Comparison of ENCODE assay signal across 8 cellular contexts in genomic region chr13:24161010-24161775, GRCh38. TPM values are rescaled to one million over a fixed set of nuclear protein-coding genes. Genes with fewer than 3 reads are reported as not detected.
DNase-seq lines count a peak whose midpoint lies in the region; ATAC-seq, FAIRE-seq and TF ChIP-seq lines count a peak whose summit lies in the region.

No MANE protein-coding gene starts in this region.

- TF ChIP-seq POLR2A in body of pancreas (IDR thresholded peaks at IDR 0.05), result peak; percentile 50 to 59 (median 56)

- H3K4me1 ChIP-seq in BE2C, result peaks cover 4% of the 10 kb centered on the region
- peaks cover 50% of the 10 kb centered on the region for H3K4me1 ChIP-seq in body of pancreas
- H3K4me1 ChIP-seq in kidney (ENCODE audit: control insufficient read depth in 1 of 2, insufficient read depth in 1 of 2, low read depth in 1 of 2, low read length in 2 of 2), result peaks cover 11 to 19% of the 10 kb centered on the region in 2 donors

- H3K9me3 ChIP-seq in BE2C, result no peaks in the 10 kb centered on the region; the same call in 1 of the 2 replicates
- H3K9me3 ChIP-seq in T-helper 17 cell (ENCODE audit: control insufficient read depth, low read length, poor library complexity, severe bottlenecking), result no peaks in the 10 kb centered on the region
- no peaks in the 10 kb centered on the region for H3K9me3 ChIP-seq in body of pancreas
- no peaks in the 10 kb centered on the region for H3K9me3 ChIP-seq in kidney (ENCODE audit: control insufficient read depth in 1 of 2, low read length in 2 of 2)

- peak overlapping the region; percentile 88 to 90 for H3K9ac ChIP-seq in kidney (ENCODE audit: low read length in 2 of 2)

- no peak for TF ChIP-seq CTCF in BE2C (IDR thresholded peaks at IDR 0.05; ENCODE audit: low read depth, low read length)
- peak in 1 of 7 experiments; percentile 13 for TF ChIP-seq CTCF in body of pancreas (IDR thresholded peaks at IDR 0.05)
- no peak for TF ChIP-seq CTCF in kidney (IDR thresholded peaks at IDR 0.05; ENCODE audit: borderline replicate concordance, extremely low read depth, insufficient read depth)

- peaks cover 17% of the 10 kb centered on the region for H3K27me3 Mint-ChIP-seq in T-helper 17 cell

- DNase-seq in BE2C, result peak; percentile 15
- DNase-seq in T-helper 17 cell, result peak; percentile 15 to 23 (median 19)
- DNase-seq in body of pancreas, result peak; percentile 75 to 85 (median 84)
- peak; percentile 86 for DNase-seq in kidney
- DNase-seq in stimulated activated CD4-positive, alpha-beta T cell treated with anti-CD3 and anti-CD28 coated beads, Interleukin-1b, Interleukin-23, amount 100 ng/mL, for 48 hours, result peak; percentile 27
- DNase-seq in H4 (ENCODE audit: low spot score), result no peak

- peaks cover 2% of the 10 kb centered on the region for H3K36me3 Mint-ChIP-seq in T-helper 17 cell (ENCODE audit: low read depth)

- H3K4me3 ChIP-seq in BE2C (ENCODE audit: low read depth, low read length) (peak overlapping the region; percentile 52), body of pancreas (peak overlapping the region; percentile 74 to 97), kidney (ENCODE audit: low read length in 2 of 2) (peak overlapping the region; percentile 80 to 82)

- FAIRE-seq in kidney (lab: Jason Lieb, UNC), result no peak

- peaks cover 35% of the 10 kb centered on the region for H3K27me3 ChIP-seq in BE2C
- no peaks in the 10 kb centered on the region for H3K27me3 ChIP-seq in body of pancreas

- H3K36me3 ChIP-seq in BE2C (no peaks in the 10 kb centered on the region; the same call in 1 of the 2 replicates), body of pancreas (replicated peaks in 1 of 2; ENCODE audit: insufficient read depth in 1 of 2, low read depth in 2 of 2) (peaks cover 0 to 2% of the 10 kb centered on the region in 2 donors), kidney (ENCODE audit: control insufficient read depth in 1 of 2, insufficient read depth in 2 of 2, low read length in 2 of 2) (peaks cover 0 to 7% of the 10 kb centered on the region in 2 donors)

- H3K27ac ChIP-seq in body of pancreas, result peak overlapping the region; percentile 97 to 100 (median 98)
- H3K27ac ChIP-seq in kidney (ENCODE audit: low read depth in 2 of 2, low read length in 2 of 2), result peak overlapping the region; percentile 87 to 93

- peak overlapping the region; percentile 91 for H3K4me3 Mint-ChIP-seq in T-helper 17 cell

- ATAC-seq in GM19372 (IDR thresholded peaks at IDR 0.05; ENCODE audit: low read depth, unreplicated experiment) (peak; percentile 40), HG03520 (IDR thresholded peaks at IDR 0.05; ENCODE audit: unreplicated experiment) (peak; percentile 26), T-helper 17 cell (peak; percentile 55), body of pancreas (peak; percentile 56)

- 0 to 1% methylated on average over 7 to 43 of the region's 43 CpGs for WGBS in body of pancreas, 2 donors

- peaks cover 9% of the 10 kb centered on the region for H3K4me1 Mint-ChIP-seq in T-helper 17 cell

- H3K27ac Mint-ChIP-seq in T-helper 17 cell, result no peak overlapping the region

- intact Hi-C loops in body of pancreas (cut with DNase I) (loop anchor here (5.0 to 10.0 kb wide), 2 partner anchors 56 to 106 kb away; no protein-coding TSS in a partner anchor), kidney (cut with DNase I) (no loop called here)

RNA-seq across cellular contexts. Expression of gene SPATA13, which starts 0.7 kb away (rescaled TPM):
- polyA plus RNA-seq in BE2C (2012; ENCODE audit: insufficient read depth, insufficient read length, low read depth), result 0.32 TPM
- 100 to 1,000 TPM; 101 to 112 TPM for total RNA-seq in T-helper 17 cell
- 100 to 1,000 TPM in 1 of 2 donors, 10 to 100 TPM in 1; 83.3 to 359 TPM for total RNA-seq in body of pancreas
- 69.2 TPM for total RNA-seq in kidney
- 12.3 TPM for polyA plus RNA-seq in kidney (ENCODE audit: insufficient read depth, low read depth, low replicate concordance)
- total RNA-seq in H4 (2014; rRNA removed; shearing (Covaris generic)), result 5.1 and 12.1 TPM in 2 replicates
